In genomic region chr20:51639206-51639832, GRCh38 we compare ENCODE assay signal across 8 cellular contexts.
DNase-seq lines count a peak whose midpoint lies in the region; ATAC-seq and TF ChIP-seq lines count a peak whose summit lies in the region.

No MANE protein-coding gene starts in this region.

- H3K36me3 ChIP-seq in left ventricle myocardium inferior (no peaks in the 10 kb centered on the region), sigmoid colon (peaks cover 0 to 15% (median 0%) of the 10 kb centered on the region in 4 donors)

- peak; percentile 79 for TF ChIP-seq RAD21 in Ishikawa (IDR thresholded peaks at IDR 0.05; ENCODE audit: low read depth)

- DNase-seq in GDM1 (lab: John Stamatoyannopoulos, UW) (peak; percentile 39), SK-MEL-5 (ENCODE audit: low read depth, low spot score) (peak; percentile 80), left ventricle myocardium inferior (peak; percentile 63), sigmoid colon (peak; percentile 79), occipital lobe (lab: John Stamatoyannopoulos, UW) (no peak)
- peak; percentile 17 for DNase-seq in activated naive CD8-positive, alpha-beta T cell treated with anti-CD3 and anti-CD28 coated beads, Interleukin-2, amount 50 U/mL, for 16 hours (ENCODE audit: low read depth, low spot score)

- H3K4me1 ChIP-seq in left ventricle myocardium inferior = peaks cover under 1% of the 10 kb centered on the region
- no peaks in the 10 kb centered on the region for H3K4me1 ChIP-seq in sigmoid colon

- ATAC-seq in GM18907 (IDR thresholded peaks at IDR 0.05; ENCODE audit: unreplicated experiment) = no peak

- no peak overlapping the region for H3K27ac ChIP-seq in left ventricle myocardium inferior (replicated peaks)
- H3K27ac ChIP-seq in sigmoid colon = no peak overlapping the region

- TF ChIP-seq POLR2A in sigmoid colon (IDR thresholded peaks at IDR 0.05) = no peak

- TF ChIP-seq CTCF in left ventricle myocardium inferior (IDR thresholded peaks at IDR 0.05; ENCODE audit: borderline replicate concordance) (peak; percentile 90), sigmoid colon (IDR thresholded peaks at IDR 0.05) (peak; percentile 77 to 88 (median 78))

- in situ Hi-C loops in SK-MEL-5 (cut with HindIII; ENCODE audit: low pct_unique_long_range_greater_than_20kb, low sequenced_read_pairs) = no loop called here

- intact Hi-C loops in left ventricle myocardium inferior (cut with micrococcal nuclease) (loop anchor here (10.0 kb wide), 1 partner anchor 445 kb away; no protein-coding TSS in a partner anchor), sigmoid colon (cut with DNase I) (loop anchor here (1.0 to 10.0 kb wide), 2 partner anchors 125 to 444 kb away; partner anchors contain the start of gene ATP9A)

- no peaks in the 10 kb centered on the region for H3K9me3 ChIP-seq in left ventricle myocardium inferior (replicated peaks)
- H3K9me3 ChIP-seq in sigmoid colon = no peaks in the 10 kb centered on the region

- H3K4me3 ChIP-seq in left ventricle myocardium inferior (no peak overlapping the region), sigmoid colon (no peak overlapping the region)

- 38 to 40% methylated on average over 12 of the region's 12 CpGs for WGBS in sigmoid colon, 2 donors

- TF ChIP-seq EP300 in Ishikawa (IDR thresholded peaks at IDR 0.05; ENCODE audit: borderline replicate concordance) (no peak), sigmoid colon (IDR thresholded peaks at IDR 0.05) (no peak)

- H3K27me3 ChIP-seq in left ventricle myocardium inferior (ENCODE audit: low read depth) = no peaks in the 10 kb centered on the region
- no peaks in the 10 kb centered on the region for H3K27me3 ChIP-seq in sigmoid colon

TF ChIP-seq in Ishikawa, 13 proteins besides CTCF, POLR2A, EP300 and RAD21:
- TF ChIP-seq TEAD4 (IDR thresholded peaks at IDR 0.05) (no peak), REST (IDR thresholded peaks at IDR 0.05; ENCODE audit: low read depth) (no peak), CEBPB (IDR thresholded peaks at IDR 0.05) (no peak), NFIC (IDR thresholded peaks at IDR 0.05) (no peak), FOXM1 (IDR thresholded peaks at IDR 0.05; ENCODE audit: borderline replicate concordance, low read depth) (no peak)
